In the genomic region with DNA sequence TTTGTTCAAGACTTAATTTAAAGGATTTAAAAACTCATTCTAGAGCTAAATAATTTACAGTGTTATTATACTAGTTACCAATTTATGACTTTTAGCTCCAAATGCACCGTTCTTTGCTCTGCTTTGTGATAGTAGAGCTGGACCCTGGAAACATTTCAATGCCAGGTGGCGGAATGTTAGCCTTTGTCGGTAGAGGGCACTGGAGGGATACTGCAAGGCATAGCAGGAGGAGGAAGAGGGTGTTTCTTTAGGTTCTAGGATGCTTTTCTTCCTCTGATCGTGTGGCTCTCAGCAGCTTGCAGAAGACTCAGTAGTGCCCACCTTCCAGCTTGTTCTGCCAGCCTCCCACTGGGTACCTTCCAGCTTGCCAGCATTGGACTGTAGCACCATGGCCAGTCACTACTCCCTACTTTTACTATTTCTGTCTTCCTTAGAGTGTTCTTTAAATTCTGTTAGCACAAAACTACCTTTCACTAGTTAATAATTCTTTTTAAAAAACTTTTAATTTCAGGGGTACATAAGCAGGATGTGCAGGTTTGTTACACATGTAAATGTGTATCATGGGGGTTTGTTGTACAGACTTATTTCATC, we compare ENCODE assay signal across 9 cellular contexts.
A peak's percentile ranks its signal among the peaks of the same experiment; 100 is the strongest.
DNase-seq lines count a peak whose midpoint lies in the region; FAIRE-seq and TF ChIP-seq lines count a peak whose summit lies in the region.
"Had no signal": no experiment of that assay in that cellular context is flagged by ENCODE, and none has a peak within 500 bp of the region (broad histone marks: within the 10 kb centered on the region; RNA-seq: fewer than 3 reads in every experiment).

No MANE protein-coding gene starts in this region.

- no peaks in the 10 kb centered on the region for H3K27me3 ChIP-seq in SU-DHL-6 (ENCODE audit: low read length)
- no peaks in the 10 kb centered on the region for H3K27me3 ChIP-seq in colonic mucosa

- DNase-seq in COR-L47 (lab: John Stamatoyannopoulos, UW) = peak; percentile 2
- no peak for DNase-seq in kidney
- no peak for DNase-seq in colonic mucosa
- no peak for DNase-seq in midbrain (lab: John Stamatoyannopoulos, UW)
- no peak for DNase-seq in activated gamma-delta T cell treated with Interleukin-2 at 50 U/mL for 16 hours
- DNase-seq in NCI-H226 = no peak
- DNase-seq: NCI-H2171 treated with DMSO at 0.1 percent for 48 hours had no signal

- TF ChIP-seq CTCF in HEK293 (tag by site-specific recombination; IDR thresholded peaks at IDR 0.05) (peak; percentile 64), SU-DHL-6 (IDR thresholded peaks at IDR 0.05; ENCODE audit: insufficient read depth, low read length, poor library complexity, severe bottlenecking) (peak; percentile 24), kidney (IDR thresholded peaks at IDR 0.05; ENCODE audit: borderline replicate concordance, extremely low read depth, insufficient read depth) (peak; percentile 39), colonic mucosa (IDR thresholded peaks at IDR 0.05) (no peak)

- peaks cover 2% of the 10 kb centered on the region; the same call in 1 of the 2 replicates for H3K9me3 ChIP-seq in HEK293 (ENCODE audit: control insufficient read depth, insufficient read depth, low read depth, low read length)
- no peaks in the 10 kb centered on the region for H3K9me3 ChIP-seq in SU-DHL-6 (ENCODE audit: insufficient read depth, low read length)
- H3K9me3 ChIP-seq in kidney (ENCODE audit: control insufficient read depth in 1 of 2, low read length in 2 of 2) = peaks cover 0 to 7% of the 10 kb centered on the region in 2 donors
- H3K9me3 ChIP-seq in colonic mucosa = no peaks in the 10 kb centered on the region

- H3K4me3 ChIP-seq in HEK293 (ENCODE audit: low read depth, low read length) = no peak overlapping the region
- no peak overlapping the region for H3K4me3 ChIP-seq in SU-DHL-6 (ENCODE audit: insufficient read depth, low read length, poor library complexity, severe bottlenecking)
- no peak overlapping the region for H3K4me3 ChIP-seq in kidney (ENCODE audit: low read length in 2 of 2)
- no peak overlapping the region for H3K4me3 ChIP-seq in colonic mucosa

- H3K9ac ChIP-seq in SU-DHL-6 (ENCODE audit: low read length) (no peak overlapping the region), kidney (ENCODE audit: low read length in 2 of 2) (no peak overlapping the region), colonic mucosa (ENCODE audit: low read depth in 2 of 2, low read length in 2 of 2) (no peak overlapping the region)

- CTCF ChIA-PET in HEK293 (lab: Yijun Ruan, JAX) = interaction anchor here (0.6 to 2.8 kb wide), 39 partner anchors 9 to 520 kb away, joined by 3 to 21 read pairs (median 4); no protein-coding TSS in a partner anchor

- POLR2A ChIA-PET in HEK293 (lab: Yijun Ruan, JAX) = interaction anchor here (1.0 kb wide), 1 partner anchor 65 kb away, joined by 3 read pairs; no protein-coding TSS in a partner anchor

- no peaks in the 10 kb centered on the region for H4K20me1 ChIP-seq in SU-DHL-6 (ENCODE audit: low read depth, low read length)

- H2AFZ ChIP-seq in SU-DHL-6 (ENCODE audit: low read depth, low read length, severe bottlenecking) = no peak overlapping the region

- H3K27ac ChIP-seq in HEK293 (ENCODE audit: extremely low read depth, low read depth, low read length) (no peak overlapping the region), SU-DHL-6 (ENCODE audit: low read depth, low read length) (no peak overlapping the region), kidney (ENCODE audit: low read depth in 2 of 2, low read length in 2 of 2) (no peak overlapping the region), colonic mucosa (no peak overlapping the region)

- H3K4me2 ChIP-seq in SU-DHL-6 (ENCODE audit: low read depth, low read length, poor library complexity, severe bottlenecking) = no peak overlapping the region

- no peak for FAIRE-seq in kidney (lab: Jason Lieb, UNC)

- H3F3A ChIP-seq in SU-DHL-6 (ENCODE audit: insufficient read depth) = no peaks in the 10 kb centered on the region

- H3K36me3 ChIP-seq in HEK293 (ENCODE audit: control insufficient read depth in 2 of 2, insufficient read depth in 1 of 2, low read length in 2 of 2) (no peaks in the 10 kb centered on the region), SU-DHL-6 (ENCODE audit: low read length) (no peaks in the 10 kb centered on the region), kidney (ENCODE audit: control insufficient read depth in 1 of 2, insufficient read depth in 2 of 2, low read length in 2 of 2) (no peaks in the 10 kb centered on the region), colonic mucosa (no peaks in the 10 kb centered on the region)

- no peaks in the 10 kb centered on the region for H3K79me2 ChIP-seq in SU-DHL-6 (ENCODE audit: insufficient read depth, low read length)

- intact Hi-C loops in kidney (cut with DNase I) (no loop called here), colonic mucosa (cut with DNase I) (no loop called here)

- H3K9me2 ChIP-seq in SU-DHL-6 (replicated peaks; ENCODE audit: insufficient read depth, low read length) = no peaks in the 10 kb centered on the region; the same call in 1 of the 2 replicates

- H3K4me1 ChIP-seq in HEK293 (ENCODE audit: control insufficient read depth, insufficient read depth, low read length) = no peaks in the 10 kb centered on the region
- H3K4me1 ChIP-seq in kidney (ENCODE audit: control insufficient read depth in 1 of 2, insufficient read depth in 1 of 2, low read depth in 1 of 2, low read length in 2 of 2) = no peaks in the 10 kb centered on the region
- H3K4me1 ChIP-seq in colonic mucosa = no peaks in the 10 kb centered on the region

TF ChIP-seq in HEK293, 187 proteins besides CTCF, POLR2A, EP300 and RAD21:
- TF ChIP-seq ZNF654 (tag by site-specific recombination; IDR thresholded peaks at IDR 0.05; ENCODE audit: low read depth) (peak; percentile 75), ZNF10 (tag by site-specific recombination; IDR thresholded peaks at IDR 0.05) (no peak), ZNF280D (tag by site-specific recombination; IDR thresholded peaks at IDR 0.05) (no peak), ZNF214 (tag by site-specific recombination; IDR thresholded peaks at IDR 0.05; ENCODE audit: borderline replicate concordance) (no peak), ZNF585B (tag by site-specific recombination; IDR thresholded peaks at IDR 0.05) (no peak)
- TF ChIP-seq, protein P1, sequence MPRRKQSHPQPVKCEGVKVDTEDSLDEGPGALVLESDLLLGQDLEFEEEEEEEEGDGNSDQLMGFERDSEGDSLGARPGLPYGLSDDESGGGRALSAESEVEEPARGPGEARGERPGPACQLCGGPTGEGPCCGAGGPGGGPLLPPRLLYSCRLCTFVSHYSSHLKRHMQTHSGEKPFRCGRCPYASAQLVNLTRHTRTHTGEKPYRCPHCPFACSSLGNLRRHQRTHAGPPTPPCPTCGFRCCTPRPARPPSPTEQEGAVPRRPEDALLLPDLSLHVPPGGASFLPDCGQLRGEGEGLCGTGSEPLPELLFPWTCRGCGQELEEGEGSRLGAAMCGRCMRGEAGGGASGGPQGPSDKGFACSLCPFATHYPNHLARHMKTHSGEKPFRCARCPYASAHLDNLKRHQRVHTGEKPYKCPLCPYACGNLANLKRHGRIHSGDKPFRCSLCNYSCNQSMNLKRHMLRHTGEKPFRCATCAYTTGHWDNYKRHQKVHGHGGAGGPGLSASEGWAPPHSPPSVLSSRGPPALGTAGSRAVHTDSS (tag by site-specific recombination; IDR thresholded peaks at IDR 0.05) = peak; percentile 58; the same call in 1 of the 2 replicates
